Comparison of ENCODE assay signal across 23 cellular contexts in genomic region chrX:74788545-74789086, GRCh38.
A peak's percentile ranks its signal among the peaks of the same experiment; 100 is the strongest.
DNase-seq lines count a peak whose midpoint lies in the region; ATAC-seq and TF ChIP-seq lines count a peak whose summit lies in the region.
"Had no signal": no experiment of that assay in that cellular context is flagged by ENCODE, and none has a peak within 500 bp of the region (broad histone marks: within the 10 kb centered on the region; RNA-seq: fewer than 3 reads in every experiment).

No MANE protein-coding gene starts in this region.

- no peak overlapping the region for H3K23ac ChIP-seq in mesendoderm (ENCODE audit: low read length)

- WGBS in mesendoderm (ENCODE audit: extremely low coverage, insufficient coverage, low lambda C conversion rate), result no CpG with 5 or more reads among the region's 1 CpG

- H2BK120ac ChIP-seq in mesendoderm (ENCODE audit: low read depth, low read length), result no peak overlapping the region

- H3K27me3 Mint-ChIP-seq in GM23338 (ENCODE audit: insufficient read depth, low read depth, poor library complexity) (no peaks in the 10 kb centered on the region), glutamatergic neuron (ENCODE audit: unreplicated experiment) (no peaks in the 10 kb centered on the region)
- H3K27me3 Mint-ChIP-seq: stimulated activated naive CD8-positive, alpha-beta T cell treated with anti-CD3 and anti-CD28 coated beads, Interleukin-15, amount 100 ng/mL, for 72 hours; type B pancreatic cell had no signal

- no peaks in the 10 kb centered on the region for H3K79me1 ChIP-seq in mesendoderm (ENCODE audit: low read length)

- H4K5ac ChIP-seq in mesendoderm (ENCODE audit: low read length), result no peak overlapping the region

- H3K4me1 ChIP-seq in GM23338 (ENCODE audit: insufficient read depth) (no peaks in the 10 kb centered on the region), mesendoderm (ENCODE audit: control insufficient read depth, low read depth, low read length) (no peaks in the 10 kb centered on the region)

- no peak overlapping the region for H3K4ac ChIP-seq in mesendoderm (ENCODE audit: low read depth, low read length)

- no peak overlapping the region for H2AFZ ChIP-seq in GM23338

- H3K27ac ChIP-seq in GM23338 (ENCODE audit: low read depth) (no peak overlapping the region), mesendoderm (ENCODE audit: low read depth, low read length) (no peak overlapping the region)

- DNase-seq in GM23338 (ENCODE audit: low spot score) (peak; percentile 35), KBM-7 (peak; percentile 6), SW480 (ENCODE audit: low spot score) (peak; percentile 4), mesendoderm (peak; percentile 27), glutamatergic neuron (no peak)
- DNase-seq: activated CD4-positive, alpha-beta T cell treated with anti-CD3 and anti-CD28 coated beads, Interleukin-2, amount 50 U/mL, for 4 hours; cerebellar nuclear complex; COR-L47; GDM1; IMR-90; mesenchymal stem cell; MV-4-11; NCI-H1930; NCI-H524 treated with DMSO at 0.1 percent for 48 hours; nephron progenitor cell; SIG-M5; small intestine; stimulated activated CD4-positive, alpha-beta T cell treated with anti-CD3 and anti-CD28 coated beads, Interleukin-2, amount 100 ng/mL, for 48 hours; stimulated activated naive CD8-positive, alpha-beta T cell treated with anti-CD3 and anti-CD28 coated beads, Interleukin-15, amount 100 ng/mL, for 72 hours; T-helper 2 cell had no signal

- H4K20me1 ChIP-seq in GM23338 (replicated peaks; ENCODE audit: insufficient read depth), result no peaks in the 10 kb centered on the region

- no peaks in the 10 kb centered on the region for H3K9me2 ChIP-seq in GM23338 (ENCODE audit: insufficient read depth)

- no peak overlapping the region for H4K8ac ChIP-seq in mesendoderm (ENCODE audit: low read depth, low read length)

- no peak overlapping the region for H2BK15ac ChIP-seq in mesendoderm (replicated peaks; ENCODE audit: low read depth)

- H2AK5ac ChIP-seq in mesendoderm (ENCODE audit: low read length), result no peak overlapping the region

- in situ Hi-C loops in KBM-7 (cut with MboI; ENCODE audit: low pct_unique_long_range_greater_than_20kb, low sequenced_read_pairs), result no loop called here

- no peaks in the 10 kb centered on the region for H3K27me3 ChIP-seq in GM23338 (ENCODE audit: insufficient read depth)
- H3K27me3 ChIP-seq in mesendoderm (ENCODE audit: insufficient read depth, low read length, poor library complexity), result no peaks in the 10 kb centered on the region

- H3K36me3 Mint-ChIP-seq in GM23338 (ENCODE audit: low read depth), result no peaks in the 10 kb centered on the region
- H3K36me3 Mint-ChIP-seq in glutamatergic neuron (ENCODE audit: unreplicated experiment), result no peaks in the 10 kb centered on the region
- H3K36me3 Mint-ChIP-seq: type B pancreatic cell had no signal

- no peak overlapping the region for H3K9ac ChIP-seq in mesendoderm (ENCODE audit: low read length)

- TF ChIP-seq CTCF in GM23338 (conservative IDR thresholded peaks at IDR 0.05; ENCODE audit: low read depth in 2 of 2), result peak; percentile 31 to 47; a peak in 3 of 4 replicates
- no peak for TF ChIP-seq CTCF in glutamatergic neuron (IDR thresholded peaks at IDR 0.05; ENCODE audit: partially characterized antibody, unreplicated experiment)

- no peak overlapping the region for H3K4me2 ChIP-seq in GM23338
- no peak overlapping the region for H3K4me2 ChIP-seq in mesendoderm (ENCODE audit: low read length)

- H3K56ac ChIP-seq in mesendoderm (ENCODE audit: low read length), result no peak overlapping the region

- no peaks in the 10 kb centered on the region for H3K36me3 ChIP-seq in GM23338 (ENCODE audit: insufficient read depth)
- no peaks in the 10 kb centered on the region for H3K36me3 ChIP-seq in mesendoderm (ENCODE audit: control insufficient read depth, insufficient read depth, low read length)

- H3K27ac Mint-ChIP-seq in GM23338 (no peak overlapping the region), glutamatergic neuron (ENCODE audit: unreplicated experiment) (no peak overlapping the region)
- H3K27ac Mint-ChIP-seq: nephron progenitor cell; stimulated activated naive CD8-positive, alpha-beta T cell treated with anti-CD3 and anti-CD28 coated beads, Interleukin-15, amount 100 ng/mL, for 72 hours; type B pancreatic cell had no signal

- no peaks in the 10 kb centered on the region for H3K4me1 Mint-ChIP-seq in GM23338
- no peaks in the 10 kb centered on the region for H3K4me1 Mint-ChIP-seq in glutamatergic neuron (ENCODE audit: low read depth, unreplicated experiment)
- H3K4me1 Mint-ChIP-seq: nephron progenitor cell; stimulated activated naive CD8-positive, alpha-beta T cell treated with anti-CD3 and anti-CD28 coated beads, Interleukin-15, amount 100 ng/mL, for 72 hours had no signal

- no peak overlapping the region for H2BK5ac ChIP-seq in mesendoderm (ENCODE audit: low read length)

- ATAC-seq in GM23338, result no peak
- ATAC-seq in HG02642 (IDR thresholded peaks at IDR 0.05; ENCODE audit: poor library complexity, unreplicated experiment), result no peak
- ATAC-seq in HG03520 (IDR thresholded peaks at IDR 0.05; ENCODE audit: unreplicated experiment), result no peak
- ATAC-seq: stimulated activated naive CD8-positive, alpha-beta T cell treated with anti-CD3 and anti-CD28 coated beads, Interleukin-15, amount 100 ng/mL, for 72 hours had no signal

- H3K4me3 ChIP-seq in GM23338 (no peak overlapping the region), mesendoderm (ENCODE audit: low read length) (no peak overlapping the region)

- no peaks in the 10 kb centered on the region for H3F3A ChIP-seq in GM23338 (replicated peaks; ENCODE audit: low read depth)

- no peak overlapping the region for H3K18ac ChIP-seq in mesendoderm (ENCODE audit: low read length)

- no peaks in the 10 kb centered on the region for H3K79me2 ChIP-seq in GM23338 (replicated peaks; ENCODE audit: insufficient read depth)
- H3K79me2 ChIP-seq in mesendoderm (ENCODE audit: control insufficient read depth, insufficient read depth, low read length), result no peaks in the 10 kb centered on the region

- H3K9me3 Mint-ChIP-seq in GM23338 (no peaks in the 10 kb centered on the region), glutamatergic neuron (ENCODE audit: unreplicated experiment) (no peaks in the 10 kb centered on the region)
- H3K9me3 Mint-ChIP-seq: stimulated activated naive CD8-positive, alpha-beta T cell treated with anti-CD3 and anti-CD28 coated beads, Interleukin-15, amount 100 ng/mL, for 72 hours; type B pancreatic cell had no signal

- H3K4me3 Mint-ChIP-seq in GM23338, result no peak overlapping the region
- no peak overlapping the region for H3K4me3 Mint-ChIP-seq in glutamatergic neuron (ENCODE audit: unreplicated experiment)
- H3K4me3 Mint-ChIP-seq: nephron progenitor cell; stimulated activated naive CD8-positive, alpha-beta T cell treated with anti-CD3 and anti-CD28 coated beads, Interleukin-15, amount 100 ng/mL, for 72 hours; type B pancreatic cell had no signal

TF ChIP-seq in GM23338, 12 proteins besides CTCF, POLR2A, EP300 and RAD21:
- no peak for TF ChIP-seq ZNF331 (CRISPR knock-in tag; IDR thresholded peaks at IDR 0.05; ENCODE audit: low read depth)
- TF ChIP-seq REST (IDR thresholded peaks at IDR 0.05; ENCODE audit: unreplicated experiment), result no peak
- TF ChIP-seq CREB1 (CRISPR knock-in tag; IDR thresholded peaks at IDR 0.05; ENCODE audit: low read depth), result no peak
- TF ChIP-seq NANOG (IDR thresholded peaks at IDR 0.05; ENCODE audit: borderline replicate concordance), result no peak
